ENCODE assay signal across 9 cellular contexts in genomic region chr19:1608414-1609391, GRCh38. TPM values are rescaled to one million over a fixed set of nuclear protein-coding genes. Genes with fewer than 3 reads are reported as not detected.
DNase-seq lines count a peak whose midpoint lies in the region; TF ChIP-seq lines count a peak whose summit lies in the region.
"Had no signal": no experiment of that assay in that cellular context is flagged by ENCODE, and none has a peak within 500 bp of the region (broad histone marks: within the 10 kb centered on the region; RNA-seq: fewer than 3 reads in every experiment).

No MANE protein-coding gene starts in this region.

- DNase-seq in ELR (ENCODE audit: low read depth) (peak; percentile 45), NAMALWA (ENCODE audit: low spot score) (peak; percentile 47), activated T-helper 1 cell treated with Interleukin-2 at 50 U/mL for 16 hours (ENCODE audit: low read depth) (peak; percentile 25), nephron progenitor cell (no peak), kidney glomerular epithelial cell (lab: John Stamatoyannopoulos, UW) (no peak), cerebellar cortex (ENCODE audit: low spot score) (no peak), occipital lobe (lab: John Stamatoyannopoulos, UW) (no peak)
- DNase-seq: left ventricle myocardium superior; NK-92 treated with Interleukin-12 subunit alpha and Interleukin-12 subunit beta, amount 100 ng/mL, for 24 hours had no signal

- peaks cover 9% of the 10 kb centered on the region for H3K27me3 Mint-ChIP-seq in nephron progenitor cell (ENCODE audit: low read depth, poor library complexity)

- no peak for TF ChIP-seq CTCF in nephron progenitor cell (IDR thresholded peaks at IDR 0.05)

- peak overlapping the region; percentile 68 for H3K27ac Mint-ChIP-seq in nephron progenitor cell

- no peak overlapping the region for H3K4me3 Mint-ChIP-seq in nephron progenitor cell

- H3K4me1 Mint-ChIP-seq in nephron progenitor cell: peaks cover 8% of the 10 kb centered on the region

- no peaks in the 10 kb centered on the region for H3K9me3 Mint-ChIP-seq in nephron progenitor cell

- H3K36me3 Mint-ChIP-seq in nephron progenitor cell (ENCODE audit: low read depth): peaks cover 20% of the 10 kb centered on the region

RNA-seq across cellular contexts. Expression of gene UQCR11, which starts 3.4 kb away (rescaled TPM):
- 39.6 TPM for total RNA-seq in occipital lobe

RNA-seq across cellular contexts. Expression of gene MBD3, which starts 16.0 kb away (rescaled TPM):
- 54.7 TPM for total RNA-seq in occipital lobe

RNA-seq across cellular contexts. Expression of gene MEX3D, which starts 40.6 kb away (rescaled TPM):
- total RNA-seq in occipital lobe: 58.5 TPM

RNA-seq across cellular contexts. Expression of gene TCF3, which starts 43.7 kb away (rescaled TPM):
- total RNA-seq in occipital lobe: 20.9 TPM

Comparison
In these comparisons a context has a peak if more than half of its experiments do, and no peak if none do; other contexts are left out.
1. DNase-seq: peak in ELR (single experiment), NAMALWA (single experiment) and activated T-helper 1 cell treated with Interleukin-2 at 50 U/mL for 16 hours (single experiment); none in nephron progenitor cell (single experiment), kidney glomerular epithelial cell (single experiment), cerebellar cortex (single experiment) and occipital lobe (single experiment).